Comparison of ENCODE assay signal across 1 cellular context in genomic region chr11:65429069-65429681, GRCh38.
TF ChIP-seq lines count a peak whose summit lies in the region.

No MANE protein-coding gene starts in this region.

TF ChIP-seq in HepG2, 621 proteins besides CTCF, POLR2A, EP300 and RAD21:
- no peak for TF ChIP-seq HIC2 (CRISPR knock-in tag; IDR thresholded peaks at IDR 0.05; ENCODE audit: low read depth)
- TF ChIP-seq SNRNP70 (IDR thresholded peaks at IDR 0.05; ENCODE audit: low read depth, low read length) = 0 out of 2 replicates have a peak, but pooled peaks have one; percentile 8
- TF ChIP-seq PRDM10 (CRISPR knock-in tag; IDR thresholded peaks at IDR 0.05; ENCODE audit: low read depth) = no peak
- TF ChIP-seq, protein P1, sequence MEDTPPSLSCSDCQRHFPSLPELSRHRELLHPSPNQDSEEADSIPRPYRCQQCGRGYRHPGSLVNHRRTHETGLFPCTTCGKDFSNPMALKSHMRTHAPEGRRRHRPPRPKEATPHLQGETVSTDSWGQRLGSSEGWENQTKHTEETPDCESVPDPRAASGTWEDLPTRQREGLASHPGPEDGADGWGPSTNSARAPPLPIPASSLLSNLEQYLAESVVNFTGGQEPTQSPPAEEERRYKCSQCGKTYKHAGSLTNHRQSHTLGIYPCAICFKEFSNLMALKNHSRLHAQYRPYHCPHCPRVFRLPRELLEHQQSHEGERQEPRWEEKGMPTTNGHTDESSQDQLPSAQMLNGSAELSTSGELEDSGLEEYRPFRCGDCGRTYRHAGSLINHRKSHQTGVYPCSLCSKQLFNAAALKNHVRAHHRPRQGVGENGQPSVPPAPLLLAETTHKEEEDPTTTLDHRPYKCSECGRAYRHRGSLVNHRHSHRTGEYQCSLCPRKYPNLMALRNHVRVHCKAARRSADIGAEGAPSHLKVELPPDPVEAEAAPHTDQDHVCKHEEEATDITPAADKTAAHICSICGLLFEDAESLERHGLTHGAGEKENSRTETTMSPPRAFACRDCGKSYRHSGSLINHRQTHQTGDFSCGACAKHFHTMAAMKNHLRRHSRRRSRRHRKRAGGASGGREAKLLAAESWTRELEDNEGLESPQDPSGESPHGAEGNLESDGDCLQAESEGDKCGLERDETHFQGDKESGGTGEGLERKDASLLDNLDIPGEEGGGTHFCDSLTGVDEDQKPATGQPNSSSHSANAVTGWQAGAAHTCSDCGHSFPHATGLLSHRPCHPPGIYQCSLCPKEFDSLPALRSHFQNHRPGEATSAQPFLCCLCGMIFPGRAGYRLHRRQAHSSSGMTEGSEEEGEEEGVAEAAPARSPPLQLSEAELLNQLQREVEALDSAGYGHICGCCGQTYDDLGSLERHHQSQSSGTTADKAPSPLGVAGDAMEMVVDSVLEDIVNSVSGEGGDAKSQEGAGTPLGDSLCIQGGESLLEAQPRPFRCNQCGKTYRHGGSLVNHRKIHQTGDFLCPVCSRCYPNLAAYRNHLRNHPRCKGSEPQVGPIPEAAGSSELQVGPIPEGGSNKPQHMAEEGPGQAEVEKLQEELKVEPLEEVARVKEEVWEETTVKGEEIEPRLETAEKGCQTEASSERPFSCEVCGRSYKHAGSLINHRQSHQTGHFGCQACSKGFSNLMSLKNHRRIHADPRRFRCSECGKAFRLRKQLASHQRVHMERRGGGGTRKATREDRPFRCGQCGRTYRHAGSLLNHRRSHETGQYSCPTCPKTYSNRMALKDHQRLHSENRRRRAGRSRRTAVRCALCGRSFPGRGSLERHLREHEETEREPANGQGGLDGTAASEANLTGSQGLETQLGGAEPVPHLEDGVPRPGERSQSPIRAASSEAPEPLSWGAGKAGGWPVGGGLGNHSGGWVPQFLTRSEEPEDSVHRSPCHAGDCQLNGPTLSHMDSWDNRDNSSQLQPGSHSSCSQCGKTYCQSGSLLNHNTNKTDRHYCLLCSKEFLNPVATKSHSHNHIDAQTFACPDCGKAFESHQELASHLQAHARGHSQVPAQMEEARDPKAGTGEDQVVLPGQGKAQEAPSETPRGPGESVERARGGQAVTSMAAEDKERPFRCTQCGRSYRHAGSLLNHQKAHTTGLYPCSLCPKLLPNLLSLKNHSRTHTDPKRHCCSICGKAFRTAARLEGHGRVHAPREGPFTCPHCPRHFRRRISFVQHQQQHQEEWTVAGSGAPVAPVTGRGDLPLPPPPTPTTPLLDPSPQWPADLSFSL (CRISPR knock-in tag; IDR thresholded peaks at IDR 0.05) = peak; percentile 92
- peak; percentile 57 for TF ChIP-seq CHD2 (IDR thresholded peaks at IDR 0.05; ENCODE audit: low read depth, low read length)
- peak; percentile 98 for TF ChIP-seq RBM22 (optimal IDR thresholded peaks at IDR 0.05; ENCODE audit: low read length)
- TF ChIP-seq ARID3A (IDR thresholded peaks at IDR 0.05; ENCODE audit: low read depth, low read length) = peak; percentile 51; the same call in 1 of the 2 replicates
- TF ChIP-seq POLR2AphosphoS5 (IDR thresholded peaks at IDR 0.05; ENCODE audit: low read depth, low read length) = peak; percentile 62; the same call in 1 of the 2 replicates
- no peak for TF ChIP-seq RERE (CRISPR knock-in tag; IDR thresholded peaks at IDR 0.05; ENCODE audit: low read depth)
- TF ChIP-seq SAFB2 (CRISPR knock-in tag; IDR thresholded peaks at IDR 0.05; ENCODE audit: borderline replicate concordance, low read depth) = 0 out of 2 replicates have a peak, but pooled peaks have one; percentile 13
- TF ChIP-seq POLR2G (IDR thresholded peaks at IDR 0.05; ENCODE audit: low read depth, low read length) = peak; percentile 60; the same call in 1 of the 2 replicates
- TF ChIP-seq, protein P2, sequence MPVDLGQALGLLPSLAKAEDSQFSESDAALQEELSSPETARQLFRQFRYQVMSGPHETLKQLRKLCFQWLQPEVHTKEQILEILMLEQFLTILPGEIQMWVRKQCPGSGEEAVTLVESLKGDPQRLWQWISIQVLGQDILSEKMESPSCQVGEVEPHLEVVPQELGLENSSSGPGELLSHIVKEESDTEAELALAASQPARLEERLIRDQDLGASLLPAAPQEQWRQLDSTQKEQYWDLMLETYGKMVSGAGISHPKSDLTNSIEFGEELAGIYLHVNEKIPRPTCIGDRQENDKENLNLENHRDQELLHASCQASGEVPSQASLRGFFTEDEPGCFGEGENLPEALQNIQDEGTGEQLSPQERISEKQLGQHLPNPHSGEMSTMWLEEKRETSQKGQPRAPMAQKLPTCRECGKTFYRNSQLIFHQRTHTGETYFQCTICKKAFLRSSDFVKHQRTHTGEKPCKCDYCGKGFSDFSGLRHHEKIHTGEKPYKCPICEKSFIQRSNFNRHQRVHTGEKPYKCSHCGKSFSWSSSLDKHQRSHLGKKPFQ (CRISPR knock-in tag; IDR thresholded peaks at IDR 0.05; ENCODE audit: insufficient replicate concordance) = peak; percentile 48
- TF ChIP-seq ASH2L (IDR thresholded peaks at IDR 0.05; ENCODE audit: insufficient read length, low read depth, low read length) = peak; percentile 26
- peak; percentile 98 for TF ChIP-seq POLR2AphosphoS2 (IDR thresholded peaks at IDR 0.05; ENCODE audit: low read depth, low read length)
- peak; percentile 41 for TF ChIP-seq AGO2 (optimal IDR thresholded peaks at IDR 0.05; ENCODE audit: low read depth, low read length)
- TF ChIP-seq HDAC1 (CRISPR knock-in tag; IDR thresholded peaks at IDR 0.05) = 0 out of 2 replicates have a peak, but pooled peaks have one; percentile 28
- TF ChIP-seq ATRX (CRISPR knock-in tag; IDR thresholded peaks at IDR 0.05; ENCODE audit: borderline replicate concordance) = no peak
- TF ChIP-seq PAF1 (CRISPR knock-in tag; IDR thresholded peaks at IDR 0.05) = peak; percentile 79
- TF ChIP-seq ZFP36L1 (CRISPR knock-in tag; IDR thresholded peaks at IDR 0.05) = 0 out of 2 replicates have a peak, but pooled peaks have one; percentile 33
- TF ChIP-seq RBFOX2 (IDR thresholded peaks at IDR 0.05; ENCODE audit: low read depth, low read length) = peak; percentile 42; the same call in 1 of the 2 replicates
- TF ChIP-seq ZC3H4 (CRISPR knock-in tag; IDR thresholded peaks at IDR 0.05; ENCODE audit: borderline replicate concordance) = 0 out of 2 replicates have a peak, but pooled peaks have one; percentile 54
